In genomic region chr9:2816476-2817141, GRCh38 we compare ENCODE assay signal across 11 cellular contexts. TPM values are rescaled to one million over a fixed set of nuclear protein-coding genes. Genes with fewer than 3 reads are reported as not detected.
DNase-seq lines count a peak whose midpoint lies in the region; ATAC-seq and TF ChIP-seq lines count a peak whose summit lies in the region.
"Had no signal": no experiment of that assay in that cellular context is flagged by ENCODE, and none has a peak within 500 bp of the region (broad histone marks: within the 10 kb centered on the region; RNA-seq: fewer than 3 reads in every experiment).

No MANE protein-coding gene starts in this region.

- in situ Hi-C loops in HAP-1 (cut with MboI; ENCODE audit: low sequenced_read_pairs): no loop called here

- 53 to 65% methylated on average over 6 of the region's 6 CpGs for WGBS in body of pancreas, 2 donors
- 79 to 89% methylated on average over 6 of the region's 6 CpGs for WGBS in sigmoid colon, 2 donors

- TF ChIP-seq POLR2A in body of pancreas (IDR thresholded peaks at IDR 0.05): peak in 1 of 3 donors; percentile 12
- no peak for TF ChIP-seq POLR2A in sigmoid colon (IDR thresholded peaks at IDR 0.05)

- H3K27me3 ChIP-seq in body of pancreas: no peaks in the 10 kb centered on the region
- no peaks in the 10 kb centered on the region for H3K27me3 ChIP-seq in left ventricle myocardium inferior (ENCODE audit: low read depth)
- no peaks in the 10 kb centered on the region for H3K27me3 ChIP-seq in sigmoid colon
- no peaks in the 10 kb centered on the region for H3K27me3 ChIP-seq in HAP-1 (ENCODE audit: low read depth)

- intact Hi-C loops in body of pancreas (cut with DNase I): no loop called here
- intact Hi-C loops in left ventricle myocardium inferior (cut with micrococcal nuclease): no loop called here
- intact Hi-C loops in sigmoid colon (cut with DNase I): loop anchor here (2.0 to 10.0 kb wide), 4 partner anchors 28 to 802 kb away; partner anchors contain the start of genes PUM3, SMARCA2 and VLDLR

- DNase-seq in H4 (ENCODE audit: low spot score): peak; percentile 75
- peak; percentile 22 to 53 (median 42) for DNase-seq in body of pancreas
- DNase-seq in left ventricle myocardium inferior: no peak
- peak; percentile 81 for DNase-seq in sigmoid colon
- DNase-seq in UCSD-AML1 (lab: John Stamatoyannopoulos, UW; ENCODE audit: unreplicated experiment): no peak
- no peak for DNase-seq in HAP-1 (ENCODE audit: low spot score in 2 of 2)
- no peak for DNase-seq in AG20443 (ENCODE audit: low spot score)
- DNase-seq: NCI-H748 treated with DMSO at 0.1 percent for 48 hours; stimulated activated CD4-positive, alpha-beta T cell treated with anti-CD3 and anti-CD28 coated beads, Interleukin-4, amount 100 ng/mL, for 24 hours had no signal

- peak; percentile 28 to 92 (median 64) for TF ChIP-seq EP300 in sigmoid colon (IDR thresholded peaks at IDR 0.05)

- H3K9me3 ChIP-seq in body of pancreas (no peaks in the 10 kb centered on the region), left ventricle myocardium inferior (replicated peaks) (no peaks in the 10 kb centered on the region), sigmoid colon (no peaks in the 10 kb centered on the region), HAP-1 (no peaks in the 10 kb centered on the region)

- H3K27ac ChIP-seq in body of pancreas (peak overlapping the region; percentile 61 to 75 (median 71)), left ventricle myocardium inferior (replicated peaks) (peak overlapping the region; percentile 71), sigmoid colon (peak overlapping the region; percentile 65 to 89 (median 78))
- H3K27ac ChIP-seq: epithelial cell of prostate had no signal

- TF ChIP-seq CTCF in body of pancreas (IDR thresholded peaks at IDR 0.05) (no peak), left ventricle myocardium inferior (IDR thresholded peaks at IDR 0.05; ENCODE audit: borderline replicate concordance) (no peak), sigmoid colon (IDR thresholded peaks at IDR 0.05) (no peak)

- peak; percentile 75 for ATAC-seq in body of pancreas
- no peak for ATAC-seq in GM18907 (IDR thresholded peaks at IDR 0.05; ENCODE audit: unreplicated experiment)

- H3K36me3 ChIP-seq in body of pancreas (replicated peaks in 1 of 2; ENCODE audit: insufficient read depth in 1 of 2, low read depth in 2 of 2) (no peaks in the 10 kb centered on the region), left ventricle myocardium inferior (peaks cover 35% of the 10 kb centered on the region), sigmoid colon (peaks cover 0 to 9% (median 0%) of the 10 kb centered on the region in 4 donors), HAP-1 (replicated peaks) (peaks cover 52% of the 10 kb centered on the region)

- peaks cover 18% of the 10 kb centered on the region for H3K4me1 ChIP-seq in body of pancreas
- H3K4me1 ChIP-seq in left ventricle myocardium inferior: peaks cover 39% of the 10 kb centered on the region
- H3K4me1 ChIP-seq in sigmoid colon: peaks cover 0 to 32% (median 24%) of the 10 kb centered on the region in 4 donors
- peaks cover 20% of the 10 kb centered on the region for H3K4me1 ChIP-seq in HAP-1

- H3K4me3 ChIP-seq in body of pancreas: no peak overlapping the region
- H3K4me3 ChIP-seq in left ventricle myocardium inferior: no peak overlapping the region
- no peak overlapping the region for H3K4me3 ChIP-seq in sigmoid colon
- H3K4me3 ChIP-seq in HAP-1: no peak overlapping the region

RNA-seq across cellular contexts. Expression of gene PUM3, which starts 27.3 kb away (rescaled TPM):
- 28.9 and 30.3 TPM in 2 replicates for total RNA-seq in H4 (2014; rRNA removed; shearing (Covaris generic))
- total RNA-seq in body of pancreas: 100 to 1,000 TPM in 1 of 2 donors, 10 to 100 TPM in 1; 24.4 to 116 TPM
- total RNA-seq in left ventricle myocardium inferior: 15.1 TPM
- total RNA-seq in sigmoid colon: 10 to 100 TPM; 18.6 to 27.6 (median 21.3) TPM
- polyA plus RNA-seq in sigmoid colon: 10 to 100 TPM; 18.0 to 36.5 (median 24.0) TPM

Comparison
In these comparisons a context has a peak if more than half of its experiments do, and no peak if none do; other contexts are left out.
1. DNase-seq: peak in H4 (single experiment), body of pancreas (4 of 4) and sigmoid colon (single experiment); none in left ventricle myocardium inferior (single experiment), UCSD-AML1 (single experiment), HAP-1 (0 of 2) and AG20443 (single experiment).
2. Peak in every context shown above with its lines, with median percentiles within 50 percentile points of each other: H3K27ac ChIP-seq.